24 cellular contexts compared by ENCODE assay signal in genomic region chr22:19114984-19115552, GRCh38. TPM values are rescaled to one million over a fixed set of nuclear protein-coding genes. Genes with fewer than 3 reads are reported as not detected.
DNase-seq lines count a peak whose midpoint lies in the region; ATAC-seq and TF ChIP-seq lines count a peak whose summit lies in the region.
"Had no signal": no experiment of that assay in that cellular context is flagged by ENCODE, and none has a peak within 500 bp of the region (broad histone marks: within the 10 kb centered on the region; RNA-seq: fewer than 3 reads in every experiment).

No MANE protein-coding gene starts in this region.

- no peaks in the 10 kb centered on the region for H3K9me3 Mint-ChIP-seq in T-cell

- H3K27me3 Mint-ChIP-seq in T-cell: no peaks in the 10 kb centered on the region

- H3K27ac Mint-ChIP-seq in T-cell: peak overlapping the region; percentile 61 to 81

- POLR2A ChIA-PET in T-cell (lab: Charles Lee): no interaction called here

- ATAC-seq in T-cell (replicated peaks in 1 of 4) (no peak), left ventricle myocardium superior (peak; percentile 37), HG03439 (IDR thresholded peaks at IDR 0.05; ENCODE audit: unreplicated experiment) (no peak)
- ATAC-seq: left lung, mucosa of descending colon had no signal

- peaks cover 6% of the 10 kb centered on the region for H3K36me3 Mint-ChIP-seq in T-cell

- H3K4me3 Mint-ChIP-seq in T-cell: peak overlapping the region in 1 of 3 donors; percentile 86

- intact Hi-C loops in left ventricle myocardium superior (cut with micrococcal nuclease): no loop called here

- H3K4me1 ChIP-seq in neutrophil (ENCODE audit: control insufficient read depth in 1 of 2, insufficient read depth in 1 of 2, low read depth in 1 of 2, low read length in 1 of 2): peaks cover 92 to 98% of the 10 kb centered on the region in 2 experiments
- H3K4me1 ChIP-seq: SJSA1 had no signal

- no peaks in the 10 kb centered on the region for H3K9me3 ChIP-seq in neutrophil
- H3K9me3 ChIP-seq: colonic mucosa, HAP-1, left lung, mucosa of descending colon, SJSA1, suprapubic skin had no signal

- TF ChIP-seq CTCF in neutrophil (IDR thresholded peaks at IDR 0.05): no peak

- CTCF ChIA-PET in T-cell (lab: Charles Lee): interaction anchor here in 1 of 2 donors (0.6 to 1.0 kb wide), 3 partner anchors 13 to 1400 kb away, joined by 3 read pairs; no protein-coding TSS in a partner anchor

- peak; percentile 26 for DNase-seq in H7
- DNase-seq in T-cell: no peak
- DNase-seq in left ventricle myocardium superior: no peak
- no peak for DNase-seq in NOMO-1 treated with dmso at 0.1 percent for 144 hours (lab: John Stamatoyannopoulos, UW; ENCODE audit: unreplicated experiment)
- no peak for DNase-seq in NK-92 (lab: John Stamatoyannopoulos, UW; ENCODE audit: unreplicated experiment)
- DNase-seq: activated CD4-positive, CD25-positive, alpha-beta regulatory T cell; activated CD8-positive, alpha-beta memory T cell treated with anti-CD3 and anti-CD28 coated beads for 24 hours; colonic mucosa; mucosa of descending colon; NCI-H1092; NCI-H524 treated with DMSO at 0.1 percent for 48 hours; stimulated activated CD4-positive, alpha-beta T cell treated with anti-CD3 and anti-CD28 coated beads, Interleukin-4, amount 100 ng/mL, for 24 hours had no signal

- H3K36me3 ChIP-seq in H7 (replicated peaks; ENCODE audit: control insufficient read depth, insufficient read depth, low read length): no peaks in the 10 kb centered on the region
- peaks cover 9% of the 10 kb centered on the region for H3K36me3 ChIP-seq in neutrophil
- H3K36me3 ChIP-seq: colonic mucosa, left lung, suprapubic skin had no signal

- peak overlapping the region; percentile 78 for H3K27ac ChIP-seq in neutrophil
- H3K27ac ChIP-seq: colonic mucosa, left lung, SJSA1, suprapubic skin had no signal

- H3K27me3 ChIP-seq in H7 (ENCODE audit: control insufficient read depth, insufficient read depth, low read length): no peaks in the 10 kb centered on the region
- H3K27me3 ChIP-seq in neutrophil: no peaks in the 10 kb centered on the region
- H3K27me3 ChIP-seq: colonic mucosa, left lung, SJSA1, suprapubic skin had no signal

- peaks cover 82 to 86% (median 84%) of the 10 kb centered on the region in 3 donors for H3K4me1 Mint-ChIP-seq in T-cell

- H3K4me3 ChIP-seq in H7 (ENCODE audit: insufficient read depth, low read depth, low read length): no peak overlapping the region
- H3K4me3 ChIP-seq in neutrophil (ENCODE audit: low read depth in 1 of 2, low read length in 1 of 2): no peak overlapping the region
- H3K4me3 ChIP-seq: colonic mucosa, HAP-1, left lung, mucosa of descending colon, SJSA1, skin epidermis, suprapubic skin had no signal

RNA-seq across cellular contexts. Expression of gene DGCR2, which starts 7.1 kb away (rescaled TPM):
- total RNA-seq in H7 (2014; rRNA removed; shearing (Covaris generic)): 60.1 and 72.4 TPM in 2 replicates
- total RNA-seq in T-cell (10 to 100 TPM; 50.9 to 79.2 (median 71.5) TPM), left ventricle myocardium superior (33.1 TPM)

RNA-seq across cellular contexts. Expression of gene TSSK2, which starts 16.0 kb away (rescaled TPM):
- total RNA-seq in H7 (2014; rRNA removed; shearing (Covaris generic)): not detected in 2 replicates
- total RNA-seq in T-cell (under 1 TPM in 1 of 5 donors, not detected in 4; 0.37 TPM), left ventricle myocardium superior (not detected)
- total RNA-seq: astrocyte; colonic mucosa; fibroblast of villous mesenchyme; G401; left lung; mucosa of descending colon; OCI-LY7; SJSA1; suprapubic skin; T-helper 2 cell treated with Interferon-gamma antibody and Interleukin-4, amounts not matched to agents 100 ng/mL and 5 ng/mL, for 36 hours had no signal

RNA-seq across cellular contexts. Expression of gene ESS2, which starts 29.4 kb away (rescaled TPM):
- total RNA-seq in H7 (2014; rRNA removed; shearing (Covaris generic)): 17.6 and 28.4 TPM in 2 replicates
- total RNA-seq in T-cell (10 to 100 TPM; 20.9 to 40.4 (median 22.9) TPM), left ventricle myocardium superior (9.3 TPM)

RNA-seq across cellular contexts. Expression of gene GSC2, which starts 35.0 kb away (rescaled TPM):
- 0.78 TPM in 1 of 2 replicates, not detected in the other for total RNA-seq in H7 (2014; rRNA removed; shearing (Covaris generic))
- not detected for total RNA-seq in T-cell
- not detected for total RNA-seq in left ventricle myocardium superior
- total RNA-seq: astrocyte; colonic mucosa; fibroblast of villous mesenchyme; left lung; mucosa of descending colon; OCI-LY7; SJSA1; suprapubic skin; T-helper 2 cell treated with Interferon-gamma antibody and Interleukin-4, amounts not matched to agents 100 ng/mL and 5 ng/mL, for 36 hours had no signal
